36 cellular contexts compared by ENCODE assay signal in the genomic region with DNA sequence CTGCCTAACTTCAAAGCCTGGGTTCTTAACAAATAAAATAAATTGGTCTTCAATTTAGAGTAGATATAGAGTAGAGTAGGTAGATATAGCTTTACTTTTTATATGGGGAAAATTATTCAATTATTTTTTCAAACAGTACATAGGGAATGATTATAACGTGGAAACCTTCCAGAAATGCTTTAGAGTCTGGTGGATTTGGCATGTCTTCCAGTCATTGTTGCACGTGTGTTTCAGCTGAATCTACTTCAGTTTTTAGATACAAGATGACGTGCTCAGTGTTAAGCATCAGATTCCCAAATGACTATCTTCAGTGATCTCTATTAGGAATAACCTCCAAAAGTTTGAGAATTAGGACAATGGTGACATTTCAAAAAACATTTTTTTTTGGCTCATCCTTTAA.
"Had no signal": no experiment of that assay in that cellular context is flagged by ENCODE, and none has a peak within 500 bp of the region (broad histone marks: within the 10 kb centered on the region; RNA-seq: fewer than 3 reads in every experiment).

No MANE protein-coding gene starts in this region.

- H3K4me1 ChIP-seq: adrenal gland, body of pancreas, breast epithelium had no signal

- H3K4me3 ChIP-seq: adrenal gland, body of pancreas, breast epithelium, MG63, PC-9 had no signal

- H3K9me3 ChIP-seq: adrenal gland, body of pancreas, breast epithelium, MG63 had no signal

- ATAC-seq: activated naive CD4-positive, alpha-beta T cell treated with anti-CD3 and anti-CD28 coated beads, Interleukin-2, amount 50 U/mL, for 72 hours; activated T-cell treated with anti-CD3 and anti-CD28 coated beads, Interleukin-2, amount 50 U/mL, for 4 hours; body of pancreas; Right ventricle myocardium inferior had no signal

- H3K27ac ChIP-seq: adrenal gland, body of pancreas, breast epithelium, PC-9, RWPE1, VCaP had no signal

- DNase-seq: activated B cell treated with CpG ODN at 0.5 μM for 24 hours; activated CD4-positive, alpha-beta memory T cell treated with anti-CD3 and anti-CD28 coated beads for 36 hours; activated CD4-positive, alpha-beta T cell treated with anti-CD3 and anti-CD28 coated beads for 4 hours; activated CD4-positive, alpha-beta T cell treated with anti-CD3 and anti-CD28 coated beads, Interleukin-2, amount 50 U/mL, for 1 hour; activated CD4-positive, CD25-positive, alpha-beta regulatory T cell treated with anti-CD3 and anti-CD28 coated beads, Interleukin-2, amount 50 U/mL, for 72 hours; activated CD8-positive, alpha-beta memory T cell treated with anti-CD3 and anti-CD28 coated beads, Interleukin-2, amount 50 U/mL, for 4 hours; activated gamma-delta T cell treated with Interleukin-2 at 50 U/mL for 16 hours; activated naive CD4-positive, alpha-beta T cell treated with anti-CD3 and anti-CD28 coated beads for 36 hours; activated T-cell treated with anti-CD3 and anti-CD28 coated beads for 4 hours; activated T-cell treated with anti-CD3 and anti-CD28 coated beads, Interleukin-2, amount 50 U/mL, for 4 hours; adrenal gland; body of pancreas; caudate nucleus; Kasumi-1; KG1; MG63; NCI-H1048; NCI-H146; NCI-H187; NCI-H2029 treated with DMSO at 0.1 percent for 48 hours; NCI-H2107; NCI-H2171; NCI-H510A; NCI-H526 treated with DMSO at 0.1 percent for 48 hours; NCI-H774; NK-92 treated with Interleukin-12 subunit alpha and Interleukin-12 subunit beta, amount 100 ng/mL, for 24 hours; PC-9; SW 1271; T-helper 1 cell; T-helper 2 cell; T-helper 9 cell had no signal

- H3K27me3 ChIP-seq: adrenal gland, body of pancreas, breast epithelium, MG63 had no signal

- H3K36me3 ChIP-seq: adrenal gland, breast epithelium, MG63 had no signal
